Comparison of ENCODE assay signal across 8 cellular contexts in the genomic region with DNA sequence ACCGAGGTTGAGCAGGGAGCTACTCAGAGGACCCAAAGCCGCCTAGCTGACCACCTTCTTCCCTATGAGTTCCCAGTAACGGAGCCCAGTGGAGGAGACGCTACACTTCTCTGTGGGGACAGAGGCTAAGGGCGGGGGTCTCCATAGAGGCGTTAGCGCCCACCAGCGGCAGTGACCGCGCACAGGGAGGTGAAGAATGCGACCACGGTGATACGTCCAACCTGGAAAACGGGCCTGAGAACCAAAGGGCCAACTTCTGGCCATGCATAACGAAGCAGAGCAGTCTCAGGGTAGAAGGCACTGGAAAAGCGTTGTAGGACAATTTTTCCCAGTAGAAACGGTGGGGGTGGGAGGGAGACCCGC. TPM values are rescaled to one million over a fixed set of nuclear protein-coding genes. Genes with fewer than 3 reads are reported as not detected.
A peak's percentile ranks its signal among the peaks of the same experiment; 100 is the strongest.
DNase-seq lines count a peak whose midpoint lies in the region; ATAC-seq and TF ChIP-seq lines count a peak whose summit lies in the region.

No MANE protein-coding gene starts in this region.

- CTCF ChIA-PET in IMR-90 (lab: Yijun Ruan, JAX) = interaction anchor here (0.6 to 1.7 kb wide), 4 partner anchors 25 to 754 kb away, joined by 3 to 10 read pairs (median 5); no protein-coding TSS in a partner anchor

- H3K18ac ChIP-seq in IMR-90 (ENCODE audit: low read depth, low read length) = no peak overlapping the region

- H3K23ac ChIP-seq in IMR-90 (ENCODE audit: low read depth, low read length) = no peak overlapping the region

- H3F3A ChIP-seq in neural progenitor cell (ENCODE audit: low read depth) = no peaks in the 10 kb centered on the region

- POLR2A ChIA-PET in IMR-90 (lab: Charles Lee; ENCODE audit: unreplicated experiment) = no interaction called here

- peaks cover 19% of the 10 kb centered on the region for H3K27me3 Mint-ChIP-seq in dendritic cell treated with granulocyte-macrophage colony-stimulating factor and Interleukin-4, amounts not matched to agents 40 ng/mL and 50 ng/mL, for 4 days
- H3K27me3 Mint-ChIP-seq in neural progenitor cell (ENCODE audit: insufficient read depth, low read depth) = peaks cover 5% of the 10 kb centered on the region

- H3K9me3 ChIP-seq in IMR-90 (ENCODE audit: control insufficient read depth, insufficient read depth, low read length) (no peaks in the 10 kb centered on the region), neural progenitor cell (ENCODE audit: low read depth) (no peaks in the 10 kb centered on the region)

- peaks cover 5% of the 10 kb centered on the region; the same call in 1 of the 2 replicates for H4K20me1 ChIP-seq in IMR-90 (ENCODE audit: insufficient read depth, low read length)
- H4K20me1 ChIP-seq in neural progenitor cell (ENCODE audit: low read depth) = peaks cover 34% of the 10 kb centered on the region

- peaks cover 9% of the 10 kb centered on the region for H3K9me1 ChIP-seq in IMR-90 (ENCODE audit: insufficient read depth, low read length)

- H2AFZ ChIP-seq in IMR-90 (replicated peaks; ENCODE audit: low read length, poor library complexity) (peak overlapping the region; percentile 99), neural progenitor cell (replicated peaks) (peak overlapping the region; percentile 82)

- H2BK15ac ChIP-seq in IMR-90 (ENCODE audit: low read depth, low read length) = no peak overlapping the region

- no peak overlapping the region for H4K91ac ChIP-seq in IMR-90 (ENCODE audit: insufficient read depth, low read depth, low read length)

- H2BK20ac ChIP-seq in IMR-90 (ENCODE audit: low read depth, low read length) = no peak overlapping the region

- H2BK120ac ChIP-seq in IMR-90 (ENCODE audit: low read depth, low read length) = no peak overlapping the region

- no peak overlapping the region for H3K56ac ChIP-seq in IMR-90 (ENCODE audit: extremely low read depth, insufficient read depth, low read length)

- H3K9ac ChIP-seq in IMR-90 (ENCODE audit: low read depth, low read length) (no peak overlapping the region), neural progenitor cell (no peak overlapping the region)

- no peak overlapping the region for H3K4ac ChIP-seq in IMR-90 (ENCODE audit: low read depth, low read length)

- H4K8ac ChIP-seq in IMR-90 (ENCODE audit: low read depth in 2 of 2, low read length in 2 of 2) = no peak overlapping the region

- dilution Hi-C loops in IMR-90 (cut with HindIII; ENCODE audit: low sequenced_read_pairs, unreplicated experiment) = no loop called here

- H2AK5ac ChIP-seq in IMR-90 (ENCODE audit: low read depth, low read length) = no peak overlapping the region

- TF ChIP-seq CTCF in IMR-90 (conservative IDR thresholded peaks at IDR 0.05; ENCODE audit: low read depth, low read length) (no peak), neural progenitor cell (IDR thresholded peaks at IDR 0.05) (no peak)

- H3K27me3 ChIP-seq in IMR-90 (ENCODE audit: control insufficient read depth, insufficient read depth, low read length) (peaks cover 12% of the 10 kb centered on the region), neural progenitor cell (peaks cover 6% of the 10 kb centered on the region)

- no peak overlapping the region for H4K5ac ChIP-seq in IMR-90 (ENCODE audit: low read depth, low read length)

- ATAC-seq in GM18520 (IDR thresholded peaks at IDR 0.05; ENCODE audit: unreplicated experiment) (peak; percentile 1), IMR-90 (ENCODE audit: low read depth) (no peak)

- no peak for TF ChIP-seq POLR2A in IMR-90 (IDR thresholded peaks at IDR 0.05; ENCODE audit: low read depth, low read length)

- peak overlapping the region; percentile 94 for H3K27ac Mint-ChIP-seq in dendritic cell treated with granulocyte-macrophage colony-stimulating factor and Interleukin-4, amounts not matched to agents 40 ng/mL and 50 ng/mL, for 4 days
- peak overlapping the region; percentile 95 for H3K27ac Mint-ChIP-seq in neural progenitor cell

- H2BK5ac ChIP-seq in IMR-90 (ENCODE audit: low read depth, low read length, poor library complexity, severe bottlenecking) = no peak overlapping the region

- no peak overlapping the region for H3K27ac ChIP-seq in IMR-90 (ENCODE audit: insufficient read depth, low read length)
- H3K27ac ChIP-seq in neural progenitor cell = no peak overlapping the region

- no peak overlapping the region; the same call in 1 of the 2 replicates for H3K14ac ChIP-seq in IMR-90 (replicated peaks; ENCODE audit: low read depth, low read length)

- peaks cover 14 to 37% of the 10 kb centered on the region in 2 experiments for H3K79me1 ChIP-seq in IMR-90 (ENCODE audit: low read depth in 1 of 2, low read length in 2 of 2)

- H3K4me3 ChIP-seq in IMR-90 (ENCODE audit: insufficient read depth, low read depth, low read length) (peak overlapping the region; percentile 30), neural progenitor cell (peak overlapping the region; percentile 77)

- intact Hi-C loops in IMR-90 (cut with micrococcal nuclease) = loop anchor here (1.0 to 5.0 kb wide), 5 partner anchors 131 to 570 kb away; a partner anchor contains a TSS
- intact Hi-C loops in dendritic cell treated with granulocyte-macrophage colony-stimulating factor and Interleukin-4, amounts not matched to agents 40 ng/mL and 50 ng/mL, for 4 days (cut with micrococcal nuclease) = loop anchor here (5.0 to 10.0 kb wide), 3 partner anchors 225 to 570 kb away; a partner anchor contains a TSS

- H3K4me1 Mint-ChIP-seq in dendritic cell treated with granulocyte-macrophage colony-stimulating factor and Interleukin-4, amounts not matched to agents 40 ng/mL and 50 ng/mL, for 4 days (ENCODE audit: low read depth) = peaks cover 39% of the 10 kb centered on the region
- H3K4me1 Mint-ChIP-seq in neural progenitor cell = peaks cover 19% of the 10 kb centered on the region

- H2AK9ac ChIP-seq in IMR-90 (replicated peaks; ENCODE audit: low read depth, low read length, poor library complexity) = peak overlapping the region; percentile 70

- H3K4me2 ChIP-seq in IMR-90 (ENCODE audit: low read depth, low read length) (peak overlapping the region; percentile 80), neural progenitor cell (peak overlapping the region; percentile 69)

- BruUV-seq in IMR-90 (replicated peaks; lab: Mats Ljungman, UMichigan) = no TSS peak

- in situ Hi-C loops in IMR-90 (cut with MboI; ENCODE audit: low sequenced_read_pairs) = loop anchor here (10.0 kb wide), 1 partner anchor 133 kb away; no protein-coding TSS in a partner anchor

- no peaks in the 10 kb centered on the region for H3K36me3 ChIP-seq in IMR-90 (ENCODE audit: control insufficient read depth, insufficient read depth, low read length)
- no peaks in the 10 kb centered on the region for H3K36me3 ChIP-seq in neural progenitor cell

- 18% methylated on average over 7 of the region's 18 CpGs; no CpG with 5 or more reads in 1 of the 2 experiments for WGBS in IMR-90 (ENCODE audit: extremely low coverage in 2 of 2, insufficient read length in 1 of 2), 2 experiments

- peaks cover 41% of the 10 kb centered on the region for H3K79me2 ChIP-seq in neural progenitor cell (ENCODE audit: low read depth)

- peaks cover 20% of the 10 kb centered on the region for H3K36me3 Mint-ChIP-seq in dendritic cell treated with granulocyte-macrophage colony-stimulating factor and Interleukin-4, amounts not matched to agents 40 ng/mL and 50 ng/mL, for 4 days (ENCODE audit: low read depth)
- no peaks in the 10 kb centered on the region for H3K36me3 Mint-ChIP-seq in neural progenitor cell

- H3K4me3 Mint-ChIP-seq in dendritic cell treated with granulocyte-macrophage colony-stimulating factor and Interleukin-4, amounts not matched to agents 40 ng/mL and 50 ng/mL, for 4 days = peak overlapping the region; percentile 98
- H3K4me3 Mint-ChIP-seq in neural progenitor cell = peak overlapping the region; percentile 99

- TF ChIP-seq RAD21 in IMR-90 (IDR thresholded peaks at IDR 0.05; ENCODE audit: low read length) = no peak

- DNase-seq in IMR-90 = no peak
- DNase-seq in neural progenitor cell (ENCODE audit: low spot score) = no peak
- DNase-seq in mesenteric fat pad (ENCODE audit: low spot score) = no peak
- DNase-seq in NCI-H1105 (lab: John Stamatoyannopoulos, UW) = no peak
- no peak for DNase-seq in NCI-H2081 (lab: John Stamatoyannopoulos, UW)
- DNase-seq in NCI-H2171 (lab: John Stamatoyannopoulos, UW) = no peak

- H3K9me3 Mint-ChIP-seq in dendritic cell treated with granulocyte-macrophage colony-stimulating factor and Interleukin-4, amounts not matched to agents 40 ng/mL and 50 ng/mL, for 4 days = no peaks in the 10 kb centered on the region
- no peaks in the 10 kb centered on the region for H3K9me3 Mint-ChIP-seq in neural progenitor cell

- H3K4me1 ChIP-seq in IMR-90 (ENCODE audit: control insufficient read depth, insufficient read depth, low read length) (peaks cover 4% of the 10 kb centered on the region), neural progenitor cell (peaks cover 11% of the 10 kb centered on the region)

TF ChIP-seq in IMR-90, 13 proteins besides CTCF, POLR2A, EP300 and RAD21 (continues in another document):
- TF ChIP-seq FOS (IDR thresholded peaks at IDR 0.05; ENCODE audit: low read depth, low read length) (no peak), MAFK (IDR thresholded peaks at IDR 0.05; ENCODE audit: low read depth, low read length) (no peak), RCOR1 (IDR thresholded peaks at IDR 0.05; ENCODE audit: insufficient replicate concordance, low read length) (no peak), CEBPB (IDR thresholded peaks at IDR 0.05; ENCODE audit: low read depth, low read length) (no peak), MAZ (IDR thresholded peaks at IDR 0.05; ENCODE audit: borderline replicate concordance, low read depth, low read length) (no peak), SMC3 (IDR thresholded peaks at IDR 0.05; ENCODE audit: low read depth, low read length) (no peak)
- TF ChIP-seq, protein P1, sequence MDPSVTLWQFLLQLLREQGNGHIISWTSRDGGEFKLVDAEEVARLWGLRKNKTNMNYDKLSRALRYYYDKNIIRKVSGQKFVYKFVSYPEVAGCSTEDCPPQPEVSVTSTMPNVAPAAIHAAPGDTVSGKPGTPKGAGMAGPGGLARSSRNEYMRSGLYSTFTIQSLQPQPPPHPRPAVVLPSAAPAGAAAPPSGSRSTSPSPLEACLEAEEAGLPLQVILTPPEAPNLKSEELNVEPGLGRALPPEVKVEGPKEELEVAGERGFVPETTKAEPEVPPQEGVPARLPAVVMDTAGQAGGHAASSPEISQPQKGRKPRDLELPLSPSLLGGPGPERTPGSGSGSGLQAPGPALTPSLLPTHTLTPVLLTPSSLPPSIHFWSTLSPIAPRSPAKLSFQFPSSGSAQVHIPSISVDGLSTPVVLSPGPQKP (IDR thresholded peaks at IDR 0.05; ENCODE audit: borderline replicate concordance, low read depth, low read length) = no peak

RNA-seq across cellular contexts. Expression of a gene that starts 0.4 kb away (rescaled TPM):
- total RNA-seq in IMR-90 (2012; rRNA removed) (16.7 and 17.8 TPM in 2 replicates), neural progenitor cell (ENCODE audit: low replicate concordance) (33.5 and 38.9 TPM in 2 replicates), mesenteric fat pad (20.4 TPM)
- polyA plus RNA-seq in IMR-90 (2012; rRNA removed) = 9.0 and 9.1 TPM in 2 replicates
- polyA plus RNA-seq in IMR-90 (2012; cell fraction: cytosol; rRNA removed) = 2.3 and 3.3 TPM in 2 replicates
- polyA plus RNA-seq in IMR-90 (2012; cell fraction: nucleus; rRNA removed; ENCODE audit: low replicate concordance) = 5.1 and 21.7 TPM in 2 replicates
